In the genomic region with DNA sequence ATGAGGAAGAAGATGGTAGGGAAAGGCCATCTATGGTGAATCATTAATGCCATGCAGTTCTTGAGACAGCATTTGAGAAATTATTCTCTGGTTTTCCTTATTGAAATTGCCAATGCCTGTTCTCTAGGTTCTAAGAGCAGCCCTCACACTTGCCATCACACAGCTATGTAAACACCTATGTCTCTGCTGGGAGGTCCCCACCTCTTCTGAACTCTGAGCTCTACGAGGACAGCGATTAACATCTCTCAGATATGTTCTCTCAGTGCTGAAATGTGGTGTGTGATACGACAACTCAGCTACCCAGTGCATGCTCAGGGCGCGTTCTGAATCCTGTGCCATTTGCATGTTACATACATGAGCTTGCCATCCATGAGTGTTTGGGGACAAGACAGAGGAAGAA, we compare ENCODE assay signal across 25 cellular contexts.
"Had no signal": no experiment of that assay in that cellular context is flagged by ENCODE, and none has a peak within 500 bp of the region (broad histone marks: within the 10 kb centered on the region; RNA-seq: fewer than 3 reads in every experiment).

No MANE protein-coding gene starts in this region.

- H3K27ac Mint-ChIP-seq: dendritic cell treated with granulocyte-macrophage colony-stimulating factor and Interleukin-4, amounts not matched to agents 40 ng/mL and 50 ng/mL, for 4 days; effector memory CD8-positive, alpha-beta T cell; immature natural killer cell; mesothelial cell of epicardium had no signal

- H3K4me3 ChIP-seq: colonic mucosa, esophagus squamous epithelium, gastroesophageal sphincter, heart left ventricle, left lung, lower lobe of right lung, mucosa of descending colon had no signal

- H3K27me3 Mint-ChIP-seq: dendritic cell treated with granulocyte-macrophage colony-stimulating factor and Interleukin-4, amounts not matched to agents 40 ng/mL and 50 ng/mL, for 4 days had no signal

- H3K4me3 Mint-ChIP-seq: central memory CD8-positive, alpha-beta T cell; dendritic cell treated with granulocyte-macrophage colony-stimulating factor and Interleukin-4, amounts not matched to agents 40 ng/mL and 50 ng/mL, for 4 days; effector memory CD8-positive, alpha-beta T cell; immature natural killer cell; mesothelial cell of epicardium had no signal

- H3K27me3 ChIP-seq: colonic mucosa, esophagus squamous epithelium, gastroesophageal sphincter, heart left ventricle, left lung had no signal

- H3K9me3 ChIP-seq: colonic mucosa, esophagus squamous epithelium, gastroesophageal sphincter, heart left ventricle, left lung, lower lobe of right lung, mucosa of descending colon had no signal

- H3K36me3 ChIP-seq: colonic mucosa, esophagus squamous epithelium, lower lobe of right lung had no signal

- H3K4me1 ChIP-seq: colonic mucosa, foreskin keratinocyte had no signal

- H3K27ac ChIP-seq: colonic mucosa, epithelial cell of prostate, esophagus squamous epithelium, foreskin keratinocyte, gastroesophageal sphincter, heart left ventricle, left lung, lower lobe of right lung had no signal

- H3K9me3 Mint-ChIP-seq: central memory CD8-positive, alpha-beta T cell; dendritic cell treated with granulocyte-macrophage colony-stimulating factor and Interleukin-4, amounts not matched to agents 40 ng/mL and 50 ng/mL, for 4 days; effector memory CD8-positive, alpha-beta T cell; immature natural killer cell; mesothelial cell of epicardium had no signal

- FAIRE-seq: frontal cortex, keratinocyte had no signal

- DNase-seq: cerebellar nuclear complex; cortex of kidney; effector CD8-positive, alpha-beta T cell; effector memory CD8-positive, alpha-beta T cell; erythroblast; esophagus squamous epithelium; foreskin keratinocyte; hippocampal formation; immature natural killer cell; left cardiac atrium; left lung; left ventricle myocardium superior; lower lobe of right lung; mesenchymal stem cell had no signal

- H3K4me1 Mint-ChIP-seq: central memory CD8-positive, alpha-beta T cell; immature natural killer cell had no signal

- H3K36me3 Mint-ChIP-seq: immature natural killer cell, mesothelial cell of epicardium had no signal

- ATAC-seq: effector memory CD8-positive, alpha-beta T cell; esophagus mucosa; foreskin keratinocyte; gastroesophageal sphincter; heart left ventricle; left cardiac atrium; left lung; left ventricle myocardium superior; lower lobe of right lung; mucosa of descending colon had no signal
